9 cellular contexts compared by ENCODE assay signal in the genomic region with DNA sequence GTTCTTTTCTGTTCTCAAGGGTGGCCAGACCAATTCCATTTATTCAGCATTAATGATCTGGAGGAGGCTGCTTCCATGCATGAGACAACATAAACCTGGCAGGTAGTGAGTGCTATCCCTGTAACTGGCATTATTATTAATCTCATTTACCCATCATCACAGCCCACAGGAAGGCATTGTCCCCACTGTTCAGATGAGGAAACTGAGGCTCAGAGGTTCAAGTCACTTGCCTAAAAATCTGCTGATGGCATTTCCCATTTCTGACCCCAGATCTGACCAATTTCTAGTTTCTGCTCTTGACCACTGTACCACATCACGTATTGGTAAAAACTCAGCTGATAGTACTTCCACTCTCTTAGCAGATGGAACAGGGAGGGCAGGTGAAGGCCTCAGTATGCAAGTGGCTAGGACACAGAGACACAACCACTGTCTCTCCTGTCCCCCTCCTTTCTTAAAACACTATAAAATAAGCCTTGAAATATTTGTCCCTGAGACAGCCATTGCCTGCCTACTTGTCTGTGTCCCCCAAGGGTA. TPM values are rescaled to one million over a fixed set of nuclear protein-coding genes. Genes with fewer than 3 reads are reported as not detected.
DNase-seq lines count a peak whose midpoint lies in the region; ATAC-seq and TF ChIP-seq lines count a peak whose summit lies in the region.
"Had no signal": no experiment of that assay in that cellular context is flagged by ENCODE, and none has a peak within 500 bp of the region (broad histone marks: within the 10 kb centered on the region; RNA-seq: fewer than 3 reads in every experiment).

No MANE protein-coding gene starts in this region.

- H3K36me3 ChIP-seq in GM23248 (ENCODE audit: low read depth) (no peaks in the 10 kb centered on the region), spleen (peaks cover 0 to 6% (median 0%) of the 10 kb centered on the region in 6 donors)

- intact Hi-C loops in spleen (cut with DNase I; ENCODE audit: low total_unique reads): no loop called here

- peak overlapping the region; percentile 80 for H3K4me2 ChIP-seq in GM23248 (ENCODE audit: unreplicated experiment)

- H2AFZ ChIP-seq in GM23248: peak overlapping the region; percentile 93

- H3K27me3 ChIP-seq in GM23248 (replicated peaks; ENCODE audit: insufficient read depth): no peaks in the 10 kb centered on the region
- no peaks in the 10 kb centered on the region for H3K27me3 ChIP-seq in spleen (replicated peaks in 1 of 7)

- peak overlapping the region; percentile 71 for H3K9ac ChIP-seq in GM23248

- no peak for TF ChIP-seq POLR2A in spleen (IDR thresholded peaks at IDR 0.05)

- ATAC-seq in T-helper 17 cell (no peak), GM18511 (IDR thresholded peaks at IDR 0.05; ENCODE audit: unreplicated experiment) (no peak)

- H3F3A ChIP-seq in GM23248 (ENCODE audit: insufficient read depth): peaks cover 6% of the 10 kb centered on the region; the same call in 1 of the 2 replicates

- H3K9me3 ChIP-seq in GM23248 (ENCODE audit: low read depth): no peaks in the 10 kb centered on the region
- no peaks in the 10 kb centered on the region for H3K9me3 ChIP-seq in T-helper 17 cell (ENCODE audit: control insufficient read depth, low read length, poor library complexity, severe bottlenecking)
- no peaks in the 10 kb centered on the region for H3K9me3 ChIP-seq in spleen

- no peak overlapping the region for H3K27ac ChIP-seq in GM23248
- H3K27ac ChIP-seq in spleen: peak overlapping the region; percentile 87 to 98 (median 93)
- H3K27ac ChIP-seq: SK-N-MC had no signal

- no peaks in the 10 kb centered on the region for H3K9me2 ChIP-seq in GM23248 (ENCODE audit: insufficient read depth)

- 95 to 96% methylated on average over 1 of the region's 1 CpG for WGBS in GM23248 (ENCODE audit: low coverage in 1 of 2, low lambda C conversion rate in 2 of 2, missing lambda C conversion rate in 2 of 2), 2 experiments
- WGBS in spleen, 5 donors: 40 to 61% (median 49%) methylated on average over 1 of the region's 1 CpG

- H3K4me3 ChIP-seq in GM23248 (peak overlapping the region; percentile 74), fibroblast of the aortic adventitia (ENCODE audit: low read depth, low read length) (peak overlapping the region; percentile 56), spleen (peak overlapping the region; percentile 49 to 75 (median 54))
- H3K4me3 ChIP-seq: SK-N-MC had no signal

- H3K4me1 ChIP-seq in GM23248 (ENCODE audit: insufficient read depth) (peaks cover 12% of the 10 kb centered on the region), spleen (peaks cover 28 to 88% (median 71%) of the 10 kb centered on the region in 6 donors)

- no peaks in the 10 kb centered on the region for H3K27me3 Mint-ChIP-seq in T-helper 17 cell

- peak overlapping the region; percentile 99 for H3K27ac Mint-ChIP-seq in T-helper 17 cell

- no peaks in the 10 kb centered on the region for H4K20me1 ChIP-seq in GM23248 (ENCODE audit: insufficient read depth)

- H3K36me3 Mint-ChIP-seq in T-helper 17 cell (ENCODE audit: low read depth): peaks cover 5% of the 10 kb centered on the region

- in situ Hi-C loops in GM23248 (cut with MboI): no loop called here
- in situ Hi-C loops in GM13977 (cut with MboI; ENCODE audit: low pct_unique_long_range_greater_than_20kb, low sequenced_read_pairs, unreplicated experiment): no loop called here

- H3K4me1 Mint-ChIP-seq in T-helper 17 cell: peaks cover 47% of the 10 kb centered on the region

- no peaks in the 10 kb centered on the region for H3K79me2 ChIP-seq in GM23248 (ENCODE audit: insufficient read depth)

- DNase-seq in GM23248: no peak
- DNase-seq in T-helper 17 cell: no peak
- no peak for DNase-seq in fibroblast of the aortic adventitia (ENCODE audit: low read depth)
- no peak for DNase-seq in spleen
- DNase-seq in medulla oblongata (ENCODE audit: extremely low spot score): no peak
- no peak for DNase-seq in GM13977 (ENCODE audit: low spot score)
- DNase-seq in NCI-H1417 treated with DMSO at 0.1 percent for 48 hours (lab: John Stamatoyannopoulos, UW): no peak

- TF ChIP-seq CTCF in fibroblast of the aortic adventitia (IDR thresholded peaks at IDR 0.05; ENCODE audit: insufficient read depth, low read length) (no peak), spleen (IDR thresholded peaks at IDR 0.05 in 8 of 11, conservative IDR thresholded peaks at IDR 0.05 in 3 of 11) (no peak), GM13977 (IDR thresholded peaks at IDR 0.05; ENCODE audit: extremely low read depth, insufficient read depth, missing control alignments) (no peak)

- H3K4me3 Mint-ChIP-seq in T-helper 17 cell: peak overlapping the region; percentile 100

RNA-seq across cellular contexts. Expression of gene TRANK1, which starts 36.1 kb away (rescaled TPM):
- total RNA-seq in GM23248 (2014; rRNA removed; shearing (Covaris generic)): 6.6 and 10.3 TPM in 2 replicates
- 2.7 and 5.2 TPM in 2 replicates for polyA plus RNA-seq in GM23248 (2016; fragmentation: Nextera tagmentation; extraction: Ambion mirVana)
- total RNA-seq in T-helper 17 cell: 10 to 100 TPM; 64.7 to 89.7 TPM
- total RNA-seq in fibroblast of the aortic adventitia (ENCODE audit: low replicate concordance): 32.9 and 123 TPM in 2 replicates
- 10 to 100 TPM; 50.3 to 75.6 (median 63.0) TPM for total RNA-seq in spleen
- polyA plus RNA-seq in spleen: 10 to 100 TPM in 1 of 3 donors, 1 to 10 TPM in 2; 5.3 to 10.1 (median 6.1) TPM
